ENCODE assay signal across 7 cellular contexts in genomic region chr5:62578540-62578939, GRCh38. TPM values are rescaled to one million over a fixed set of nuclear protein-coding genes. Genes with fewer than 3 reads are reported as not detected.
DNase-seq lines count a peak whose midpoint lies in the region; ATAC-seq and TF ChIP-seq lines count a peak whose summit lies in the region.

LRRC70 (plus strand) TSS chr5:62578819; CDS start chr5:62579439, 620 bp downstream.

- DNase-seq in LHCN-M2 (ENCODE audit: low read depth) (peak; percentile 30), osteocyte (ENCODE audit: extremely low spot score, unreplicated experiment) (no peak), head of caudate nucleus (no peak), H4 (ENCODE audit: low spot score) (no peak)

- ATAC-seq in GM18508 (IDR thresholded peaks at IDR 0.05; ENCODE audit: insufficient read depth, unreplicated experiment) (peak; percentile 92), GM21723 (IDR thresholded peaks at IDR 0.05; ENCODE audit: unreplicated experiment) (peak; percentile 87)

- no peaks in the 10 kb centered on the region for H3K27me3 Mint-ChIP-seq in dendritic cell treated with granulocyte-macrophage colony-stimulating factor and Interleukin-4, amounts not matched to agents 40 ng/mL and 50 ng/mL, for 4 days
- H3K27me3 Mint-ChIP-seq in osteocyte (ENCODE audit: unreplicated experiment), result no peaks in the 10 kb centered on the region

- intact Hi-C loops in dendritic cell treated with granulocyte-macrophage colony-stimulating factor and Interleukin-4, amounts not matched to agents 40 ng/mL and 50 ng/mL, for 4 days (cut with micrococcal nuclease), result no loop called here
- intact Hi-C loops in head of caudate nucleus (cut with DNase I), result no loop called here

- H3K4me3 Mint-ChIP-seq in dendritic cell treated with granulocyte-macrophage colony-stimulating factor and Interleukin-4, amounts not matched to agents 40 ng/mL and 50 ng/mL, for 4 days, result no peak within 1 kb of the TSS
- peak within 1 kb of the TSS; percentile 31 for H3K4me3 Mint-ChIP-seq in osteocyte (ENCODE audit: unreplicated experiment)

- peak within 1 kb of the TSS; percentile 59 for H3K27ac Mint-ChIP-seq in dendritic cell treated with granulocyte-macrophage colony-stimulating factor and Interleukin-4, amounts not matched to agents 40 ng/mL and 50 ng/mL, for 4 days
- H3K27ac Mint-ChIP-seq in osteocyte (ENCODE audit: unreplicated experiment), result peak within 1 kb of the TSS; percentile 64

- peaks cover 28% of the 10 kb centered on the region for H3K4me1 Mint-ChIP-seq in dendritic cell treated with granulocyte-macrophage colony-stimulating factor and Interleukin-4, amounts not matched to agents 40 ng/mL and 50 ng/mL, for 4 days (ENCODE audit: low read depth)
- H3K4me1 Mint-ChIP-seq in osteocyte (ENCODE audit: unreplicated experiment), result peaks cover 2% of the 10 kb centered on the region

- no peaks in the 10 kb centered on the region for H3K9me3 Mint-ChIP-seq in dendritic cell treated with granulocyte-macrophage colony-stimulating factor and Interleukin-4, amounts not matched to agents 40 ng/mL and 50 ng/mL, for 4 days
- no peaks in the 10 kb centered on the region for H3K9me3 Mint-ChIP-seq in osteocyte (ENCODE audit: unreplicated experiment)

- no peak for TF ChIP-seq CTCF in osteocyte (IDR thresholded peaks at IDR 0.05)

- no peaks in the 10 kb centered on the region for H3K36me3 Mint-ChIP-seq in dendritic cell treated with granulocyte-macrophage colony-stimulating factor and Interleukin-4, amounts not matched to agents 40 ng/mL and 50 ng/mL, for 4 days (ENCODE audit: low read depth)
- H3K36me3 Mint-ChIP-seq in osteocyte (ENCODE audit: unreplicated experiment), result peaks cover 4% of the 10 kb centered on the region

RNA-seq across cellular contexts. Expression of gene LRRC70, which starts in this region (rescaled TPM):
- total RNA-seq in LHCN-M2 (2014; rRNA removed) (0.17 and 0.83 TPM in 2 replicates), osteocyte (0.73 and 1.6 TPM in 2 replicates)
- 0.18 TPM for polyA plus RNA-seq in LHCN-M2 (2012)
- 0.04 TPM in 1 of 2 replicates, not detected in the other for total RNA-seq in H4 (2014; rRNA removed; shearing (Covaris generic))

Comparison
In these comparisons a context has a peak if more than half of its experiments do, and no peak if none do; other contexts are left out.
1. Peak in DNase-seq in LHCN-M2; RNA of the gene not detected or under 1 TPM.